Comparison of ENCODE assay signal across 8 cellular contexts in the genomic region with DNA sequence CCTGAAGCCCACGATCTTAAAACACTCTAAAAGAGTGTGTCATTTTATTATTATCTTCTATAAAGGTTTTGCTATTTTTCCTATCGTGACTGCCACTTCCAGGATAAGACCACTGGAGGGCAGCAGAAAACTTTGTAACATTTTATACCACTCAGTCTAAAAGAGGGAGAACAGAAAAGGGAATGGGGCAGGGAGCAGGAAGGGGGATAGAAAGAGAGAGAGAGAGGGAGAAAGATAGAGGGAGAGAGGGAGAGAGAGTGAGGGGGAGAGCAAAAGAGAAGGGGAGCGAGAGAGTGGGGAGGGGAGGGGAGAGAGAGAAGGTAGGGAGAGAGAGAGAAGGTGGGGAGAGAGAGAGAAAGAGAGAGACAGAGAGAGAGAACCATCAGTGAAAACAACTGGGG. TPM values are rescaled to one million over a fixed set of nuclear protein-coding genes. Genes with fewer than 3 reads are reported as not detected.
DNase-seq lines count a peak whose midpoint lies in the region; ATAC-seq, FAIRE-seq and TF ChIP-seq lines count a peak whose summit lies in the region.

No MANE protein-coding gene starts in this region.

- no peaks in the 10 kb centered on the region for H3K36me3 ChIP-seq in neural progenitor cell

- H3K4me3 ChIP-seq in fibroblast of villous mesenchyme (ENCODE audit: low read depth, low read length) (no peak overlapping the region), neural progenitor cell (no peak overlapping the region)

- H4K20me1 ChIP-seq in neural progenitor cell (ENCODE audit: low read depth): no peaks in the 10 kb centered on the region

- H3K27me3 Mint-ChIP-seq in activated T-cell treated with anti-CD3 and anti-CD28 coated beads, Interleukin-2, amount 50 U/mL, for 4 hours (ENCODE audit: low read depth): no peaks in the 10 kb centered on the region
- H3K27me3 Mint-ChIP-seq in neural progenitor cell (ENCODE audit: insufficient read depth, low read depth): no peaks in the 10 kb centered on the region

- no peaks in the 10 kb centered on the region for H3K4me1 ChIP-seq in neural progenitor cell

- no peaks in the 10 kb centered on the region for H3K27me3 ChIP-seq in neural progenitor cell

- no peaks in the 10 kb centered on the region for H3K9me3 ChIP-seq in neural progenitor cell (ENCODE audit: low read depth)

- no peaks in the 10 kb centered on the region for H3K9me3 Mint-ChIP-seq in activated T-cell treated with anti-CD3 and anti-CD28 coated beads, Interleukin-2, amount 50 U/mL, for 4 hours
- no peaks in the 10 kb centered on the region for H3K9me3 Mint-ChIP-seq in neural progenitor cell

- peaks cover 2% of the 10 kb centered on the region for H3K4me1 Mint-ChIP-seq in activated T-cell treated with anti-CD3 and anti-CD28 coated beads, Interleukin-2, amount 50 U/mL, for 4 hours (ENCODE audit: low read depth)
- H3K4me1 Mint-ChIP-seq in neural progenitor cell: peaks cover 11% of the 10 kb centered on the region

- H3K4me3 Mint-ChIP-seq in activated T-cell treated with anti-CD3 and anti-CD28 coated beads, Interleukin-2, amount 50 U/mL, for 4 hours: no peak overlapping the region
- no peak overlapping the region for H3K4me3 Mint-ChIP-seq in neural progenitor cell

- TF ChIP-seq CTCF in D721Med (IDR thresholded peaks at IDR 0.05; ENCODE audit: insufficient read depth, missing control alignments) (peak; percentile 93), fibroblast of villous mesenchyme (IDR thresholded peaks at IDR 0.05; ENCODE audit: insufficient read depth, low read depth, low read length) (peak; percentile 82), neural progenitor cell (IDR thresholded peaks at IDR 0.05) (peak; percentile 87)

- H3K4me2 ChIP-seq in neural progenitor cell: no peak overlapping the region

- DNase-seq in D721Med (ENCODE audit: insufficient read length, low spot score): peak; percentile 23
- peak; percentile 69 for DNase-seq in H4 (ENCODE audit: low spot score)
- DNase-seq in NCI-H526 (lab: John Stamatoyannopoulos, UW): peak; percentile 38 to 69
- peak; percentile 33 for DNase-seq in activated T-cell treated with anti-CD3 and anti-CD28 coated beads, Interleukin-2, amount 50 U/mL, for 4 hours
- peak; percentile 71 for DNase-seq in fibroblast of villous mesenchyme (ENCODE audit: low read depth)
- DNase-seq in neural progenitor cell (ENCODE audit: low spot score): peak; percentile 70
- DNase-seq in NK-92 treated with Interleukin-12 subunit alpha and Interleukin-12 subunit beta, amount 100 ng/mL, for 24 hours (lab: John Stamatoyannopoulos, UW): no peak

- peak; percentile 50 to 66 for ATAC-seq in activated T-cell treated with anti-CD3 and anti-CD28 coated beads, Interleukin-2, amount 50 U/mL, for 4 hours
- no peak for ATAC-seq in HG03521 (IDR thresholded peaks at IDR 0.05; ENCODE audit: unreplicated experiment)

- H2AFZ ChIP-seq in neural progenitor cell (replicated peaks): peak overlapping the region; percentile 56

- no peaks in the 10 kb centered on the region for H3K79me2 ChIP-seq in neural progenitor cell (ENCODE audit: low read depth)

- H3K36me3 Mint-ChIP-seq in activated T-cell treated with anti-CD3 and anti-CD28 coated beads, Interleukin-2, amount 50 U/mL, for 4 hours (ENCODE audit: insufficient read depth): no peaks in the 10 kb centered on the region
- no peaks in the 10 kb centered on the region for H3K36me3 Mint-ChIP-seq in neural progenitor cell

- H3K27ac Mint-ChIP-seq in neural progenitor cell: no peak overlapping the region

- no peak overlapping the region for H3K9ac ChIP-seq in neural progenitor cell

- no peaks in the 10 kb centered on the region for H3F3A ChIP-seq in neural progenitor cell (ENCODE audit: low read depth)

- H3K27ac ChIP-seq in neural progenitor cell: no peak overlapping the region

- no peak for FAIRE-seq in D721Med (lab: Jason Lieb, UNC)

RNA-seq across cellular contexts. Expression of a gene that starts 2.0 kb away (rescaled TPM):
- total RNA-seq in H4 (2014; rRNA removed; shearing (Covaris generic)): not detected in 2 replicates
- total RNA-seq in activated T-cell treated with anti-CD3 and anti-CD28 coated beads, Interleukin-2, amount 50 U/mL, for 4 hours: not detected
- total RNA-seq in fibroblast of villous mesenchyme (under 0.01 TPM in 2 replicates), neural progenitor cell (ENCODE audit: low replicate concordance) (not detected in 2 replicates)

RNA-seq across cellular contexts. Expression of a gene that starts 31.4 kb away (rescaled TPM):
- total RNA-seq in H4 (2014; rRNA removed; shearing (Covaris generic)): not detected in 2 replicates
- not detected for total RNA-seq in activated T-cell treated with anti-CD3 and anti-CD28 coated beads, Interleukin-2, amount 50 U/mL, for 4 hours
- under 0.01 and 0.32 TPM in 2 replicates for total RNA-seq in fibroblast of villous mesenchyme
- not detected in 2 replicates for total RNA-seq in neural progenitor cell (ENCODE audit: low replicate concordance)

RNA-seq across cellular contexts. Expression of a gene that starts 40.3 kb away (rescaled TPM):
- 40.0 and 42.8 TPM in 2 replicates for total RNA-seq in H4 (2014; rRNA removed; shearing (Covaris generic))
- total RNA-seq in activated T-cell treated with anti-CD3 and anti-CD28 coated beads, Interleukin-2, amount 50 U/mL, for 4 hours: under 1 TPM in 2 of 3 donors, not detected in 1; 0.52 to 0.55 TPM
- 3.5 and 10.6 TPM in 2 replicates for total RNA-seq in fibroblast of villous mesenchyme
- total RNA-seq in neural progenitor cell (ENCODE audit: low replicate concordance): not detected in 2 replicates

RNA-seq across cellular contexts. Expression of a gene that starts 41.9 kb away (rescaled TPM):
- 1.2 and 2.8 TPM in 2 replicates for total RNA-seq in H4 (2014; rRNA removed; shearing (Covaris generic))
- total RNA-seq in activated T-cell treated with anti-CD3 and anti-CD28 coated beads, Interleukin-2, amount 50 U/mL, for 4 hours: 1 to 10 TPM; 1.4 to 2.4 (median 1.6) TPM
- total RNA-seq in fibroblast of villous mesenchyme (0.32 and 0.86 TPM in 2 replicates), neural progenitor cell (ENCODE audit: low replicate concordance) (5.4 and 7.0 TPM in 2 replicates)

RNA-seq across cellular contexts. Expression of a gene that starts 42.1 kb away (rescaled TPM):
- 21.3 and 35.5 TPM in 2 replicates for total RNA-seq in H4 (2014; rRNA removed; shearing (Covaris generic))
- total RNA-seq in activated T-cell treated with anti-CD3 and anti-CD28 coated beads, Interleukin-2, amount 50 U/mL, for 4 hours: 100 to 1,000 TPM; 133 to 146 (median 140) TPM
- 11.0 and 15.5 TPM in 2 replicates for total RNA-seq in fibroblast of villous mesenchyme
- total RNA-seq in neural progenitor cell (ENCODE audit: low replicate concordance): 41.6 and 53.5 TPM in 2 replicates
